Comparison of ENCODE assay signal across 8 cellular contexts in the genomic region with DNA sequence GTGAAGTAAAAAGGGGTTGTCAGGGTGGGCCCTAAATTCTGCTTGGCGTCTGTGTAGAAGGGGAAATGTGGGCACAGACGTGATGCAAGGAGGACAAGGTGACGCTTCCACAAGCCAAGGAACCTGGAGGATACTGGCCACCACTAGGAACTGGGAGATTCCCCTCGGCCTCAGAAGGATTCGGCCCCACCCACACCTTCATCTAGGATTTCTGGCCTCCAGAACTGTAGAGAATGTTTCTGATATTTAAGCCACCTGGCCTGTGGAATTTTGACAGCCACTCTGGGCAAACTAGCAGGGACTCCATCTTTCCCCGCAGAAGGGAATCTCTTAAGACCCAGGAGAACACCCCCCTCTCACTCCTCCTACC. TPM values are rescaled to one million over a fixed set of nuclear protein-coding genes. Genes with fewer than 3 reads are reported as not detected.
DNase-seq lines count a peak whose midpoint lies in the region; ATAC-seq and TF ChIP-seq lines count a peak whose summit lies in the region.

No MANE protein-coding gene starts in this region.

- H3K9me3 ChIP-seq in adipocyte (ENCODE audit: control insufficient read depth, low read length): no peaks in the 10 kb centered on the region
- no peaks in the 10 kb centered on the region for H3K9me3 ChIP-seq in left lung
- no peaks in the 10 kb centered on the region for H3K9me3 ChIP-seq in thoracic aorta

- no peak for ATAC-seq in activated CD4-positive, alpha-beta T cell treated with anti-CD3 and anti-CD28 coated beads for 36 hours
- no peak for ATAC-seq in left lung
- no peak for ATAC-seq in thoracic aorta (ENCODE audit: insufficient number of reproducible peaks, low FRiP score, low read depth)
- no peak for ATAC-seq in HG02678 (IDR thresholded peaks at IDR 0.05; ENCODE audit: unreplicated experiment)

- H3K36me3 ChIP-seq in adipocyte (ENCODE audit: control insufficient read depth, insufficient read depth, low read length, severe bottlenecking) (peaks cover 27% of the 10 kb centered on the region), left lung (peaks cover 0 to 43% of the 10 kb centered on the region in 2 donors), thoracic aorta (peaks cover 15% of the 10 kb centered on the region)

- no peaks in the 10 kb centered on the region for H3K9me3 Mint-ChIP-seq in activated CD4-positive, alpha-beta T cell treated with anti-CD3 and anti-CD28 coated beads for 36 hours (ENCODE audit: low read depth)

- H3K27me3 Mint-ChIP-seq in activated CD4-positive, alpha-beta T cell treated with anti-CD3 and anti-CD28 coated beads for 36 hours: no peaks in the 10 kb centered on the region

- intact Hi-C loops in activated CD4-positive, alpha-beta T cell treated with anti-CD3 and anti-CD28 coated beads for 36 hours (cut with DNase I, micrococcal nuclease): loop anchor here in 1 of 2 experiments (5.0 to 10.0 kb wide), 3 partner anchors 358 to 502 kb away; no protein-coding TSS in a partner anchor
- intact Hi-C loops in left lung (cut with DNase I): loop anchor here (5.0 to 10.0 kb wide), 2 partner anchors 37 to 80 kb away; a partner anchor contains a TSS

- TF ChIP-seq CTCF in left lung (IDR thresholded peaks at IDR 0.05) (no peak), thoracic aorta (IDR thresholded peaks at IDR 0.05) (no peak)

- peak overlapping the region; percentile 66 for H3K27ac Mint-ChIP-seq in activated CD4-positive, alpha-beta T cell treated with anti-CD3 and anti-CD28 coated beads for 36 hours

- H3K4me1 ChIP-seq in adipocyte (ENCODE audit: control insufficient read depth, insufficient read depth, low read length) (peaks cover 36% of the 10 kb centered on the region), left lung (peaks cover 33 to 62% of the 10 kb centered on the region in 2 donors), thoracic aorta (ENCODE audit: control insufficient read depth in 1 of 2, low read depth in 2 of 2) (peaks cover 25 to 51% of the 10 kb centered on the region in 2 donors)

- H3K36me3 Mint-ChIP-seq in activated CD4-positive, alpha-beta T cell treated with anti-CD3 and anti-CD28 coated beads for 36 hours (ENCODE audit: low read depth): peaks cover 48% of the 10 kb centered on the region

- CTCF ChIA-PET in activated CD4-positive, alpha-beta T cell treated with anti-CD3 and anti-CD28 coated beads for 36 hours (lab: Charles Lee): interaction anchor here (0.6 to 1.5 kb wide), 2 partner anchors 12 to 27 kb away, joined by 3 to 7 read pairs; no protein-coding TSS in a partner anchor

- DNase-seq in activated CD4-positive, alpha-beta T cell treated with anti-CD3 and anti-CD28 coated beads for 36 hours: no peak
- no peak for DNase-seq in activated CD4-positive, alpha-beta T cell treated with anti-CD3 and anti-CD28 coated beads for 4 hours
- DNase-seq in adipocyte (ENCODE audit: low read depth) (peak; percentile 14), left lung (no peak), thoracic aorta (ENCODE audit: low spot score) (no peak), NCI-H1417 (lab: John Stamatoyannopoulos, UW) (no peak), HPDE6-E6E7 (ENCODE audit: extremely low spot score) (no peak)

- H3K4me3 ChIP-seq in adipocyte (ENCODE audit: low read length): peak overlapping the region; percentile 89
- peak overlapping the region; percentile 83 to 98 for H3K4me3 ChIP-seq in left lung
- peak overlapping the region; percentile 95 for H3K4me3 ChIP-seq in thoracic aorta

- H3K9ac ChIP-seq in adipocyte (ENCODE audit: low read length): peak overlapping the region; percentile 97

- H3K4me3 Mint-ChIP-seq in activated CD4-positive, alpha-beta T cell treated with anti-CD3 and anti-CD28 coated beads for 36 hours: peak overlapping the region; percentile 94

- H3K27ac ChIP-seq in left lung: peak overlapping the region; percentile 98 to 100
- H3K27ac ChIP-seq in thoracic aorta: no peak overlapping the region

- H3K4me1 Mint-ChIP-seq in activated CD4-positive, alpha-beta T cell treated with anti-CD3 and anti-CD28 coated beads for 36 hours: peaks cover 38% of the 10 kb centered on the region

- POLR2A ChIA-PET in activated CD4-positive, alpha-beta T cell treated with anti-CD3 and anti-CD28 coated beads for 36 hours (lab: Charles Lee): interaction anchor here (1.7 kb wide), 1 partner anchor 19 kb away, joined by 4 read pairs; no protein-coding TSS in a partner anchor

- H3K27me3 ChIP-seq in adipocyte (replicated peaks; ENCODE audit: control insufficient read depth, insufficient read depth, low read length) (no peaks in the 10 kb centered on the region), left lung (no peaks in the 10 kb centered on the region), thoracic aorta (replicated peaks; ENCODE audit: insufficient read depth) (no peaks in the 10 kb centered on the region)

RNA-seq across cellular contexts. Expression of a gene that starts 1.1 kb away (rescaled TPM):
- total RNA-seq in activated CD4-positive, alpha-beta T cell treated with anti-CD3 and anti-CD28 coated beads for 36 hours: 10 to 100 TPM; 38.4 to 61.8 TPM
- total RNA-seq in left lung: 10 to 100 TPM; 61.1 to 74.4 TPM
- total RNA-seq in thoracic aorta: 10 to 100 TPM; 26.3 to 46.2 TPM

RNA-seq across cellular contexts. Expression of a gene that starts 1.6 kb away (rescaled TPM):
- 100 to 1,000 TPM; 146 to 192 TPM for total RNA-seq in activated CD4-positive, alpha-beta T cell treated with anti-CD3 and anti-CD28 coated beads for 36 hours
- total RNA-seq in left lung (10 to 100 TPM; 50.1 to 57.8 TPM), thoracic aorta (10 to 100 TPM; 23.8 to 43.7 TPM)

RNA-seq across cellular contexts. Expression of a gene that starts 14.1 kb away (rescaled TPM):
- 1 to 10 TPM; 1.9 to 2.7 TPM for total RNA-seq in activated CD4-positive, alpha-beta T cell treated with anti-CD3 and anti-CD28 coated beads for 36 hours
- 1 to 10 TPM; 1.1 TPM for total RNA-seq in left lung
- total RNA-seq in thoracic aorta: under 1 TPM; 0.92 to 0.95 TPM

RNA-seq across cellular contexts. Expression of a gene that starts 21.2 kb away (rescaled TPM):
- total RNA-seq in activated CD4-positive, alpha-beta T cell treated with anti-CD3 and anti-CD28 coated beads for 36 hours: under 1 TPM; 0.39 to 0.75 TPM
- total RNA-seq in left lung (1 to 10 TPM in 1 of 2 donors, under 1 TPM in 1; 0.65 to 1.1 TPM), thoracic aorta (not detected)

RNA-seq across cellular contexts. Expression of a gene that starts 47.0 kb away (rescaled TPM):
- total RNA-seq in activated CD4-positive, alpha-beta T cell treated with anti-CD3 and anti-CD28 coated beads for 36 hours: not detected
- total RNA-seq in left lung (1 to 10 TPM; 1.0 to 8.5 TPM), thoracic aorta (1 to 10 TPM; 1.2 to 3.0 TPM)

Comparison
In these comparisons a context has a peak if more than half of its experiments do, and no peak if none do; other contexts are left out.
1. H3K27ac ChIP-seq: peak in left lung (2 of 2); none in thoracic aorta (0 of 2).
2. Peak in every context shown above with its lines, with median percentiles within 50 percentile points of each other: H3K4me3 ChIP-seq.